1 cellular context compared by ENCODE assay signal in the genomic region with DNA sequence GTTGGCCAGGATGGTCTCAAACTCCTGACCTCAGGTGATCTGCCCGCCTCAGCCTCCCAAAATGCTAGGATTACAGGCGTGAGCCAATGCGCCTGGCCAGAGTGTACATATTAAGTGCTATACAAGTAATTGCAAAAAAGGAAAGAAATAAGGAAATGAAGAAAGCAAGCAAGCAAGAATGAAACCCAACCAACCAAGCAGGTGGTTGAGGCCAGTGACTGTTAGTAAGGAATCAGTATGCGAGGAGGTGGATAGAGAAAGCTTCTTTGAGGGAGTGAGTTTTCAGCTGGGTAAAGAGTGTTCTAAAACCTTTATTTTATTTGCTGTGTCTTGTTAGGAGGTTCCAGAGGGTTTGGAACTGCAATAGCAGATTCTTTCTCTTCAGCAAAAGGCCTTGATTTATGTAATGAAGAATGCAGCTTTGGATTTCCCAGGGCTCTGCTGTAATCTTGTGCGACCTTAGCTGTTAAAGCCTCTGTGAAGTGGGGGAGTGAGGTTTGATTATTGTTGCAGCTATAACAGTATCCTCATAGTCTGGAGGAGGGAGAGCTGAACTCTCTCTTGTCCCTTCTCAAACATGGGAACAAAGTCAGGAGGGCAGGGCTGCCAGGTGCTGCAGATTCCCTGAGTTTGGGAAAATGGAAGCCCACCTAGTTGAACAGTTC.
TF ChIP-seq lines count a peak whose summit lies in the region.

No MANE protein-coding gene starts in this region.

TF ChIP-seq in GM23338, 12 proteins besides CTCF, POLR2A, EP300 and RAD21 (continued from another document):
- TF ChIP-seq, protein P1, sequence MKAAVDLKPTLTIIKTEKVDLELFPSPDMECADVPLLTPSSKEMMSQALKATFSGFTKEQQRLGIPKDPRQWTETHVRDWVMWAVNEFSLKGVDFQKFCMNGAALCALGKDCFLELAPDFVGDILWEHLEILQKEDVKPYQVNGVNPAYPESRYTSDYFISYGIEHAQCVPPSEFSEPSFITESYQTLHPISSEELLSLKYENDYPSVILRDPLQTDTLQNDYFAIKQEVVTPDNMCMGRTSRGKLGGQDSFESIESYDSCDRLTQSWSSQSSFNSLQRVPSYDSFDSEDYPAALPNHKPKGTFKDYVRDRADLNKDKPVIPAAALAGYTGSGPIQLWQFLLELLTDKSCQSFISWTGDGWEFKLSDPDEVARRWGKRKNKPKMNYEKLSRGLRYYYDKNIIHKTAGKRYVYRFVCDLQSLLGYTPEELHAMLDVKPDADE (IDR thresholded peaks at IDR 0.05) = no peak
- no peak for TF ChIP-seq EZH2 (IDR thresholded peaks at IDR 0.05; ENCODE audit: low read depth, unreplicated experiment)
- TF ChIP-seq POLR2AphosphoS5 (IDR thresholded peaks at IDR 0.05; ENCODE audit: low read depth) = no peak
- no peak for TF ChIP-seq ZNF114 (CRISPR knock-in tag; IDR thresholded peaks at IDR 0.05)
- TF ChIP-seq ZNF331 (CRISPR knock-in tag; IDR thresholded peaks at IDR 0.05; ENCODE audit: low read depth) = no peak
- TF ChIP-seq, protein P2, sequence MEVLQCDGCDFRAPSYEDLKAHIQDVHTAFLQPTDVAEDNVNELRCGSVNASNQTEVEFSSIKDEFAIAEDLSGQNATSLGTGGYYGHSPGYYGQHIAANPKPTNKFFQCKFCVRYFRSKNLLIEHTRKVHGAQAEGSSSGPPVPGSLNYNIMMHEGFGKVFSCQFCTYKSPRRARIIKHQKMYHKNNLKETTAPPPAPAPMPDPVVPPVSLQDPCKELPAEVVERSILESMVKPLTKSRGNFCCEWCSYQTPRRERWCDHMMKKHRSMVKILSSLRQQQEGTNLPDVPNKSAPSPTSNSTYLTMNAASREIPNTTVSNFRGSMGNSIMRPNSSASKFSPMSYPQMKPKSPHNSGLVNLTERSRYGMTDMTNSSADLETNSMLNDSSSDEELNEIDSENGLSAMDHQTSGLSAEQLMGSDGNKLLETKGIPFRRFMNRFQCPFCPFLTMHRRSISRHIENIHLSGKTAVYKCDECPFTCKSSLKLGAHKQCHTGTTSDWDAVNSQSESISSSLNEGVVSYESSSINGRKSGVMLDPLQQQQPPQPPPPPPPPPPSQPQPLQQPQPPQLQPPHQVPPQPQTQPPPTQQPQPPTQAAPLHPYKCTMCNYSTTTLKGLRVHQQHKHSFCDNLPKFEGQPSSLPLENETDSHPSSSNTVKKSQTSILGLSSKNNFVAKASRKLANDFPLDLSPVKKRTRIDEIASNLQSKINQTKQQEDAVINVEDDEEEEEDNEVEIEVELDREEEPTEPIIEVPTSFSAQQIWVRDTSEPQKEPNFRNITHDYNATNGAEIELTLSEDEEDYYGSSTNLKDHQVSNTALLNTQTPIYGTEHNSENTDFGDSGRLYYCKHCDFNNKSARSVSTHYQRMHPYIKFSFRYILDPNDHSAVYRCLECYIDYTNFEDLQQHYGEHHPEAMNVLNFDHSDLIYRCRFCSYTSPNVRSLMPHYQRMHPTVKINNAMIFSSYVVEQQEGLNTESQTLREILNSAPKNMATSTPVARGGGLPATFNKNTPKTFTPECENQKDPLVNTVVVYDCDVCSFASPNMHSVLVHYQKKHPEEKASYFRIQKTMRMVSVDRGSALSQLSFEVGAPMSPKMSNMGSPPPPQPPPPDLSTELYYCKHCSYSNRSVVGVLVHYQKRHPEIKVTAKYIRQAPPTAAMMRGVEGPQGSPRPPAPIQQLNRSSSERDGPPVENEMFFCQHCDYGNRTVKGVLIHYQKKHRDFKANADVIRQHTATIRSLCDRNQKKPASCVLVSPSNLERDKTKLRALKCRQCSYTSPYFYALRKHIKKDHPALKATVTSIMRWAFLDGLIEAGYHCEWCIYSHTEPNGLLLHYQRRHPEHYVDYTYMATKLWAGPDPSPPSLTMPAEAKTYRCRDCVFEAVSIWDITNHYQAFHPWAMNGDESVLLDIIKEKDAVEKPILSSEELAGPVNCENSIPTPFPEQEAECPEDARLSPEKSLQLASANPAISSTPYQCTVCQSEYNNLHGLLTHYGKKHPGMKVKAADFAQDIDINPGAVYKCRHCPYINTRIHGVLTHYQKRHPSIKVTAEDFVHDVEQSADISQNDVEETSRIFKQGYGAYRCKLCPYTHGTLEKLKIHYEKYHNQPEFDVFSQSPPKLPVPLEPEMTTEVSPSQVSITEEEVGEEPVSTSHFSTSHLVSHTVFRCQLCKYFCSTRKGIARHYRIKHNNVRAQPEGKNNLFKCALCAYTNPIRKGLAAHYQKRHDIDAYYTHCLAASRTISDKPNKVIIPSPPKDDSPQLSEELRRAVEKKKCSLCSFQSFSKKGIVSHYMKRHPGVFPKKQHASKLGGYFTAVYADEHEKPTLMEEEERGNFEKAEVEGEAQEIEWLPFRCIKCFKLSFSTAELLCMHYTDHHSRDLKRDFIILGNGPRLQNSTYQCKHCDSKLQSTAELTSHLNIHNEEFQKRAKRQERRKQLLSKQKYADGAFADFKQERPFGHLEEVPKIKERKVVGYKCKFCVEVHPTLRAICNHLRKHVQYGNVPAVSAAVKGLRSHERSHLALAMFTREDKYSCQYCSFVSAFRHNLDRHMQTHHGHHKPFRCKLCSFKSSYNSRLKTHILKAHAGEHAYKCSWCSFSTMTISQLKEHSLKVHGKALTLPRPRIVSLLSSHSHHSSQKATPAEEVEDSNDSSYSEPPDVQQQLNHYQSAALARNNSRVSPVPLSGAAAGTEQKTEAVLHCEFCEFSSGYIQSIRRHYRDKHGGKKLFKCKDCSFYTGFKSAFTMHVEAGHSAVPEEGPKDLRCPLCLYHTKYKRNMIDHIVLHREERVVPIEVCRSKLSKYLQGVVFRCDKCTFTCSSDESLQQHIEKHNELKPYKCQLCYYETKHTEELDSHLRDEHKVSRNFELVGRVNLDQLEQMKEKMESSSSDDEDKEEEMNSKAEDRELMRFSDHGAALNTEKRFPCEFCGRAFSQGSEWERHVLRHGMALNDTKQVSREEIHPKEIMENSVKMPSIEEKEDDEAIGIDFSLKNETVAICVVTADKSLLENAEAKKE (CRISPR knock-in tag; IDR thresholded peaks at IDR 0.05) = no peak
- no peak for TF ChIP-seq NANOG (IDR thresholded peaks at IDR 0.05; ENCODE audit: borderline replicate concordance)
